ENCODE assay signal across 16 cellular contexts in genomic region chr12:14505626-14506596, GRCh38.
DNase-seq lines count a peak whose midpoint lies in the region; ATAC-seq and TF ChIP-seq lines count a peak whose summit lies in the region.
"Had no signal": no experiment of that assay in that cellular context is flagged by ENCODE, and none has a peak within 500 bp of the region (broad histone marks: within the 10 kb centered on the region; RNA-seq: fewer than 3 reads in every experiment).

No MANE protein-coding gene starts in this region.

- ATAC-seq in right cardiac atrium (no peak), left colon (peak; percentile 64), GM18868 (IDR thresholded peaks at IDR 0.05; ENCODE audit: unreplicated experiment) (no peak)
- no peak for ATAC-seq in activated T-helper 17 cell treated with anti-CD3 and anti-CD28 coated beads, Interleukin-2, amount 50 U/mL, for 72 hours (replicated peaks)

- H3K27ac ChIP-seq in cardiac muscle cell: peak overlapping the region; percentile 49
- no peak overlapping the region for H3K27ac ChIP-seq in right cardiac atrium (ENCODE audit: low read length)
- no peak overlapping the region for H3K27ac ChIP-seq in tibial nerve
- no peak overlapping the region for H3K27ac ChIP-seq in esophagus muscularis mucosa (replicated peaks in 1 of 4)
- H3K27ac ChIP-seq: BLaER1 treated with 17β-estradiol and CSF1 and Interleukin-3, amounts not matched to agents 10 nM and 100 nM; KMS-11; SJCRH30 had no signal

- H3K36me3 Mint-ChIP-seq in activated T-helper 17 cell treated with anti-CD3 and anti-CD28 coated beads, Interleukin-2, amount 50 U/mL, for 72 hours (ENCODE audit: low read depth): peaks cover 40% of the 10 kb centered on the region

- H3K4me3 Mint-ChIP-seq in activated T-helper 17 cell treated with anti-CD3 and anti-CD28 coated beads, Interleukin-2, amount 50 U/mL, for 72 hours: no peak overlapping the region

- H3K4me3 ChIP-seq in cardiac muscle cell: no peak overlapping the region
- H3K4me3 ChIP-seq in right cardiac atrium (ENCODE audit: low read length): no peak overlapping the region
- no peak overlapping the region for H3K4me3 ChIP-seq in tibial nerve
- H3K4me3 ChIP-seq in esophagus muscularis mucosa: no peak overlapping the region
- H3K4me3 ChIP-seq: BLaER1 treated with 17β-estradiol and CSF1 and Interleukin-3, amounts not matched to agents 10 nM and 100 nM; SJCRH30 had no signal

- H3K27ac Mint-ChIP-seq in activated T-helper 17 cell treated with anti-CD3 and anti-CD28 coated beads, Interleukin-2, amount 50 U/mL, for 72 hours: peak overlapping the region; percentile 9

- TF ChIP-seq EP300 in tibial nerve (IDR thresholded peaks at IDR 0.05) (no peak), esophagus muscularis mucosa (IDR thresholded peaks at IDR 0.05) (no peak)

- TF ChIP-seq POLR2A in tibial nerve (IDR thresholded peaks at IDR 0.05) (no peak), esophagus muscularis mucosa (IDR thresholded peaks at IDR 0.05; ENCODE audit: low read depth) (no peak)

- H3K9me3 Mint-ChIP-seq in activated T-helper 17 cell treated with anti-CD3 and anti-CD28 coated beads, Interleukin-2, amount 50 U/mL, for 72 hours: no peaks in the 10 kb centered on the region

- WGBS in right cardiac atrium: 89% methylated on average over 6 of the region's 6 CpGs
- 83 to 87% methylated on average over 6 of the region's 6 CpGs for WGBS in tibial nerve, 2 donors
- WGBS in esophagus muscularis mucosa: 93% methylated on average over 6 of the region's 6 CpGs

- H3K27me3 ChIP-seq in cardiac muscle cell (no peaks in the 10 kb centered on the region), right cardiac atrium (ENCODE audit: control insufficient read depth, insufficient read depth) (no peaks in the 10 kb centered on the region), tibial nerve (no peaks in the 10 kb centered on the region), esophagus muscularis mucosa (no peaks in the 10 kb centered on the region)
- H3K27me3 ChIP-seq: BLaER1 treated with 17β-estradiol and CSF1 and Interleukin-3, amounts not matched to agents 10 nM and 100 nM; SJCRH30 had no signal

- H3K4me1 ChIP-seq in cardiac muscle cell (ENCODE audit: low read depth) (no peaks in the 10 kb centered on the region), right cardiac atrium (ENCODE audit: control insufficient read depth, insufficient read depth, low read length) (no peaks in the 10 kb centered on the region), tibial nerve (no peaks in the 10 kb centered on the region), esophagus muscularis mucosa (no peaks in the 10 kb centered on the region)
- H3K4me1 ChIP-seq: BLaER1 treated with 17β-estradiol and CSF1 and Interleukin-3, amounts not matched to agents 10 nM and 100 nM; SJCRH30 had no signal

- H3K9me3 ChIP-seq in cardiac muscle cell (ENCODE audit: low read depth) (no peaks in the 10 kb centered on the region), right cardiac atrium (ENCODE audit: control insufficient read depth, low read length) (no peaks in the 10 kb centered on the region), tibial nerve (no peaks in the 10 kb centered on the region), esophagus muscularis mucosa (no peaks in the 10 kb centered on the region)
- H3K9me3 ChIP-seq: BLaER1 treated with 17β-estradiol and CSF1 and Interleukin-3, amounts not matched to agents 10 nM and 100 nM; SJCRH30 had no signal

- TF ChIP-seq CTCF in cardiac muscle cell (IDR thresholded peaks at IDR 0.05; ENCODE audit: low read depth, low read length): no peak
- no peak for TF ChIP-seq CTCF in tibial nerve (IDR thresholded peaks at IDR 0.05)
- TF ChIP-seq CTCF in esophagus muscularis mucosa (IDR thresholded peaks at IDR 0.05): no peak

- DNase-seq in cardiac muscle cell (ENCODE audit: low read depth in 1 of 2, low spot score in 1 of 2): peak in 1 of 2 donors; percentile 39
- no peak for DNase-seq in right cardiac atrium
- no peak for DNase-seq in left colon
- DNase-seq in tibial nerve (ENCODE audit: low spot score in 2 of 2): no peak
- no peak for DNase-seq in esophagus muscularis mucosa (ENCODE audit: extremely low spot score)
- DNase-seq in NCI-H524 (lab: John Stamatoyannopoulos, UW): no peak
- DNase-seq: 8988T, MV-4-11, NCI-H187 treated with DMSO at 0.1 percent for 48 hours, NCI-H2227 treated with DMSO at 0.1 percent for 48 hours, NCI-H524 treated with DMSO at 0.1 percent for 48 hours, SJCRH30 had no signal

- H3K36me3 ChIP-seq in cardiac muscle cell (peaks cover 6% of the 10 kb centered on the region), tibial nerve (peaks cover 0 to 38% (median 0%) of the 10 kb centered on the region in 3 donors), esophagus muscularis mucosa (peaks cover under 1 to 37% (median 15%) of the 10 kb centered on the region in 4 donors)

- H3K4me1 Mint-ChIP-seq in activated T-helper 17 cell treated with anti-CD3 and anti-CD28 coated beads, Interleukin-2, amount 50 U/mL, for 72 hours: no peaks in the 10 kb centered on the region

- H3K27me3 Mint-ChIP-seq in activated T-helper 17 cell treated with anti-CD3 and anti-CD28 coated beads, Interleukin-2, amount 50 U/mL, for 72 hours: no peaks in the 10 kb centered on the region

- intact Hi-C loops in right cardiac atrium (cut with DNase I): no loop called here
- intact Hi-C loops in left colon (cut with DNase I, micrococcal nuclease): no loop called here
- intact Hi-C loops in esophagus muscularis mucosa (cut with DNase I): no loop called here
